In the genomic region with DNA sequence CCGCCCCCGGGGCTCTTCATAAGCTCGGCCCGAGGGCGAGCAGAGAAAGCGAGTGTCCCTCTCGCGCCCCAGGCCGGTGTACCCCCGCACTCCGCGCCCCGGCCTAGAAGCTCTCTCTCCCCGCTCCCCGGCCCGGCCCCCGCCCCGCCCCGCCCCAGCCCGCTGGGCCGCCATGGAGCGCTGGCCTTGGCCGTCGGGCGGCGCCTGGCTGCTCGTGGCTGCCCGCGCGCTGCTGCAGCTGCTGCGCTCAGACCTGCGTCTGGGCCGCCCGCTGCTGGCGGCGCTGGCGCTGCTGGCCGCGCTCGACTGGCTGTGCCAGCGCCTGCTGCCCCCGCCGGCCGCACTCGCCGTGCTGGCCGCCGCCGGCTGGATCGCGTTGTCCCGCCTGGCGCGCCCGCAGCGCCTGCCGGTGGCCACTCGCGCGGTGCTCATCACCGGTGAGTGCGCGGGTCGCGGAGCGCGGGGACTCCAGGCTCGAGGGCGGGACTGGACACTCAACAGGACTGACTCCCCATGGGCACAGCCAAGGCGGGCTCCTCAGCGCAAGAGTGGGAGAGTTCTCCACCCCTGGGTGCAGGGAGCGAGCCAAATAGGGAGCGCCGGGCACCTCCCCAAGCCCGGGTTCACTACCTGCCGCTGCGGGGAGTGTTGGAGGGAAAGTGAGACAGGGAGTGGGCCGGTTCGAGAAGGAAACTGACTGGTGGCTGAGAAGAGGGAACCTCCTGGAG, we compare ENCODE assay signal across 1 cellular context.
TF ChIP-seq lines count a peak whose summit lies in the region.

A gene (plus strand): TSS at position 45 of the 728 bp plus-strand sequence. CDS start 128 bp downstream, at position 173.

TF ChIP-seq in HepG2, 621 proteins besides CTCF, POLR2A, EP300 and RAD21 (continued from another document and continues in another):
- TF ChIP-seq, protein P1, sequence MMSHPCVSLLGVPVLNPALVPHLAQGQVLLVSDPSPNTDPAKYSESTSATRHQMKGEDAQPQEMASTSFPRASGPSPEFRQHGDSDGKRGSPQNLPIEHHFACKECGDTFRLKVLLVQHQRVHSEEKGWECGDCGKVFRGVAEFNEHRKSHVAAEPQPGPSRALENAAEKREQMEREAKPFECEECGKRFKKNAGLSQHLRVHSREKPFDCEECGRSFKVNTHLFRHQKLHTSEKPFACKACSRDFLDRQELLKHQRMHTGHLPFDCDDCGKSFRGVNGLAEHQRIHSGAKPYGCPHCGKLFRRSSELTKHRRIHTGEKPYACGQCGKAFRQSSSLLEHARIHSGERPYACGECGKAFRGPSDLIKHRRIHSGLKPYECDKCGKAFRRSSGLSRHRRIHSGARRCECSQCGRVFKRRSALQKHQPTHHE (CRISPR knock-in tag; IDR thresholded peaks at IDR 0.05; ENCODE audit: borderline replicate concordance), result no peak
- TF ChIP-seq ZNF33B (CRISPR knock-in tag; IDR thresholded peaks at IDR 0.05) (no peak), JUN (CRISPR knock-in tag; IDR thresholded peaks at IDR 0.05) (0 out of 2 replicates have a peak, but pooled peaks have one; percentile 14), ZNF607 (CRISPR knock-in tag; IDR thresholded peaks at IDR 0.05; ENCODE audit: borderline replicate concordance) (no peak), ZBTB38 (CRISPR knock-in tag; IDR thresholded peaks at IDR 0.05) (0 out of 2 replicates have a peak, but pooled peaks have one; percentile 13), KDM2A (CRISPR knock-in tag; IDR thresholded peaks at IDR 0.05; ENCODE audit: borderline replicate concordance, low read depth) (no peak), KDM6A (CRISPR knock-in tag; IDR thresholded peaks at IDR 0.05; ENCODE audit: low read depth) (no peak), IKZF4 (CRISPR knock-in tag; IDR thresholded peaks at IDR 0.05; ENCODE audit: borderline replicate concordance, low read depth, not compliant biosample characterization) (no peak), CHD2 (IDR thresholded peaks at IDR 0.05; ENCODE audit: low read depth, low read length) (no peak), ZNF841 (CRISPR knock-in tag; IDR thresholded peaks at IDR 0.05; ENCODE audit: borderline replicate concordance) (no peak), NBN (conservative IDR thresholded peaks at IDR 0.05) (no peak), ZNF234 (CRISPR knock-in tag; conservative IDR thresholded peaks at IDR 0.05) (no peak), ZNF296 (CRISPR knock-in tag; conservative IDR thresholded peaks at IDR 0.05) (0 out of 2 replicates have a peak, but pooled peaks have one; percentile 35), RBAK (CRISPR knock-in tag; IDR thresholded peaks at IDR 0.05) (no peak), GLI4 (CRISPR knock-in tag; IDR thresholded peaks at IDR 0.05; ENCODE audit: borderline replicate concordance) (no peak), TCF12 (IDR thresholded peaks at IDR 0.05) (no peak), TCF12 (CRISPR knock-in tag; IDR thresholded peaks at IDR 0.05) (0 out of 2 replicates have a peak, but pooled peaks have one; percentile 24), FOXA1 (IDR thresholded peaks at IDR 0.05) (no peak), FOXA1 (CRISPR knock-in tag; IDR thresholded peaks at IDR 0.05) (no peak), SRSF9 (IDR thresholded peaks at IDR 0.05; ENCODE audit: borderline replicate concordance, insufficient read depth, low read depth, low read length, poor library complexity, severe bottlenecking) (no peak), HIVEP1 (CRISPR knock-in tag; IDR thresholded peaks at IDR 0.05) (0 out of 2 replicates have a peak, but pooled peaks have one; percentile 56), RELA (CRISPR knock-in tag; IDR thresholded peaks at IDR 0.05) (no peak), ZNF768 (CRISPR knock-in tag; IDR thresholded peaks at IDR 0.05) (peak; percentile 29; the same call in 1 of the 2 replicates), FOXK1 (CRISPR knock-in tag; IDR thresholded peaks at IDR 0.05; ENCODE audit: borderline replicate concordance, low read depth) (no peak), SMAD3 (CRISPR knock-in tag; IDR thresholded peaks at IDR 0.05) (no peak), ZNF121 (CRISPR knock-in tag; IDR thresholded peaks at IDR 0.05) (0 out of 2 replicates have a peak, but pooled peaks have one; percentile 4), PHF8 (CRISPR knock-in tag; IDR thresholded peaks at IDR 0.05) (peak; percentile 17; the same call in 1 of the 2 replicates), ZFP36 (IDR thresholded peaks at IDR 0.05; ENCODE audit: borderline replicate concordance, low read depth, low read length, partially characterized antibody) (no peak), KMT2A (CRISPR knock-in tag; IDR thresholded peaks at IDR 0.05) (0 out of 2 replicates have a peak, but pooled peaks have one; percentile 34), CBFB (CRISPR knock-in tag; IDR thresholded peaks at IDR 0.05) (no peak), ZFP1 (CRISPR knock-in tag; IDR thresholded peaks at IDR 0.05) (0 out of 2 replicates have a peak, but pooled peaks have one; percentile 13)
- TF ChIP-seq, protein P2, sequence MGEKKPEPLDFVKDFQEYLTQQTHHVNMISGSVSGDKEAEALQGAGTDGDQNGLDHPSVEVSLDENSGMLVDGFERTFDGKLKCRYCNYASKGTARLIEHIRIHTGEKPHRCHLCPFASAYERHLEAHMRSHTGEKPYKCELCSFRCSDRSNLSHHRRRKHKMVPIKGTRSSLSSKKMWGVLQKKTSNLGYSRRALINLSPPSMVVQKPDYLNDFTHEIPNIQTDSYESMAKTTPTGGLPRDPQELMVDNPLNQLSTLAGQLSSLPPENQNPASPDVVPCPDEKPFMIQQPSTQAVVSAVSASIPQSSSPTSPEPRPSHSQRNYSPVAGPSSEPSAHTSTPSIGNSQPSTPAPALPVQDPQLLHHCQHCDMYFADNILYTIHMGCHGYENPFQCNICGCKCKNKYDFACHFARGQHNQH (CRISPR knock-in tag; IDR thresholded peaks at IDR 0.05), result no peak
- TF ChIP-seq, protein P3, sequence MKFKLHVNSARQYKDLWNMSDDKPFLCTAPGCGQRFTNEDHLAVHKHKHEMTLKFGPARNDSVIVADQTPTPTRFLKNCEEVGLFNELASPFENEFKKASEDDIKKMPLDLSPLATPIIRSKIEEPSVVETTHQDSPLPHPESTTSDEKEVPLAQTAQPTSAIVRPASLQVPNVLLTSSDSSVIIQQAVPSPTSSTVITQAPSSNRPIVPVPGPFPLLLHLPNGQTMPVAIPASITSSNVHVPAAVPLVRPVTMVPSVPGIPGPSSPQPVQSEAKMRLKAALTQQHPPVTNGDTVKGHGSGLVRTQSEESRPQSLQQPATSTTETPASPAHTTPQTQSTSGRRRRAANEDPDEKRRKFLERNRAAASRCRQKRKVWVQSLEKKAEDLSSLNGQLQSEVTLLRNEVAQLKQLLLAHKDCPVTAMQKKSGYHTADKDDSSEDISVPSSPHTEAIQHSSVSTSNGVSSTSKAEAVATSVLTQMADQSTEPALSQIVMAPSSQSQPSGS (CRISPR knock-in tag; IDR thresholded peaks at IDR 0.05), result no peak
- TF ChIP-seq, protein P4, sequence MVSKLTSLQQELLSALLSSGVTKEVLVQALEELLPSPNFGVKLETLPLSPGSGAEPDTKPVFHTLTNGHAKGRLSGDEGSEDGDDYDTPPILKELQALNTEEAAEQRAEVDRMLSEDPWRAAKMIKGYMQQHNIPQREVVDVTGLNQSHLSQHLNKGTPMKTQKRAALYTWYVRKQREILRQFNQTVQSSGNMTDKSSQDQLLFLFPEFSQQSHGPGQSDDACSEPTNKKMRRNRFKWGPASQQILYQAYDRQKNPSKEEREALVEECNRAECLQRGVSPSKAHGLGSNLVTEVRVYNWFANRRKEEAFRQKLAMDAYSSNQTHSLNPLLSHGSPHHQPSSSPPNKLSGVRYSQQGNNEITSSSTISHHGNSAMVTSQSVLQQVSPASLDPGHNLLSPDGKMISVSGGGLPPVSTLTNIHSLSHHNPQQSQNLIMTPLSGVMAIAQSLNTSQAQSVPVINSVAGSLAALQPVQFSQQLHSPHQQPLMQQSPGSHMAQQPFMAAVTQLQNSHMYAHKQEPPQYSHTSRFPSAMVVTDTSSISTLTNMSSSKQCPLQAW (CRISPR knock-in tag; IDR thresholded peaks at IDR 0.05), result no peak
- TF ChIP-seq, protein P5, sequence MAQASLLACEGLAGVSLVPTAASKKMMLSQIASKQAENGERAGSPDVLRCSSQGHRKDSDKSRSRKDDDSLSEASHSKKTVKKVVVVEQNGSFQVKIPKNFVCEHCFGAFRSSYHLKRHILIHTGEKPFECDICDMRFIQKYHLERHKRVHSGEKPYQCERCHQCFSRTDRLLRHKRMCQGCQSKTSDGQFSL (CRISPR knock-in tag; IDR thresholded peaks at IDR 0.05), result peak; percentile 54; the same call in 1 of the 2 replicates
- TF ChIP-seq, protein P6, sequence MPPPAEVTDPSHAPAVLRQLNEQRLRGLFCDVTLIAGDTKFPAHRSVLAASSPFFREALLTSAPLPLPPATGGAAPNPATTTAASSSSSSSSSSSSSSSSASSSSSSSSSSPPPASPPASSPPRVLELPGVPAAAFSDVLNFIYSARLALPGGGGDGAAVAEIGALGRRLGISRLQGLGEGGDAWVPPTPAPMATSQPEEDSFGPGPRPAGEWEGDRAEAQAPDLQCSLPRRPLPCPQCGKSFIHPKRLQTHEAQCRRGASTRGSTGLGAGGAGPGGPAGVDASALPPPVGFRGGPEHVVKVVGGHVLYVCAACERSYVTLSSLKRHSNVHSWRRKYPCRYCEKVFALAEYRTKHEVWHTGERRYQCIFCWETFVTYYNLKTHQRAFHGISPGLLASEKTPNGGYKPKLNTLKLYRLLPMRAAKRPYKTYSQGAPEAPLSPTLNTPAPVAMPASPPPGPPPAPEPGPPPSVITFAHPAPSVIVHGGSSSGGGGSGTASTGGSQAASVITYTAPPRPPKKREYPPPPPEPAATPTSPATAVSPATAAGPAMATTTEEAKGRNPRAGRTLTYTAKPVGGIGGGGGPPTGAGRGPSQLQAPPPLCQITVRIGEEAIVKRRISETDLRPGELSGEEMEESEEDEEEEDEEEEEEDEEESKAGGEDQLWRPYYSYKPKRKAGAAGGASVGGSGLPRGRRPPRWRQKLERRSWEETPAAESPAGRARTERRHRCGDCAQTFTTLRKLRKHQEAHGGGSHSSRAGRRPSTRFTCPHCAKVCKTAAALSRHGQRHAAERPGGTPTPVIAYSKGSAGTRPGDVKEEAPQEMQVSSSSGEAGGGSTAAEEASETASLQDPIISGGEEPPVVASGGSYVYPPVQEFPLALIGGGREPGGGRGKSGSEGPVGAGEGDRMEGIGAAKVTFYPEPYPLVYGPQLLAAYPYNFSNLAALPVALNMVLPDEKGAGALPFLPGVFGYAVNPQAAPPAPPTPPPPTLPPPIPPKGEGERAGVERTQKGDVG (CRISPR knock-in tag; IDR thresholded peaks at IDR 0.05; ENCODE audit: borderline replicate concordance), result no peak
- TF ChIP-seq, protein P7, sequence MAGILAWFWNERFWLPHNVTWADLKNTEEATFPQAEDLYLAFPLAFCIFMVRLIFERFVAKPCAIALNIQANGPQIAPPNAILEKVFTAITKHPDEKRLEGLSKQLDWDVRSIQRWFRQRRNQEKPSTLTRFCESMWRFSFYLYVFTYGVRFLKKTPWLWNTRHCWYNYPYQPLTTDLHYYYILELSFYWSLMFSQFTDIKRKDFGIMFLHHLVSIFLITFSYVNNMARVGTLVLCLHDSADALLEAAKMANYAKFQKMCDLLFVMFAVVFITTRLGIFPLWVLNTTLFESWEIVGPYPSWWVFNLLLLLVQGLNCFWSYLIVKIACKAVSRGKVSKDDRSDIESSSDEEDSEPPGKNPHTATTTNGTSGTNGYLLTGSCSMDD (CRISPR knock-in tag; IDR thresholded peaks at IDR 0.05), result no peak
- TF ChIP-seq, protein P8, sequence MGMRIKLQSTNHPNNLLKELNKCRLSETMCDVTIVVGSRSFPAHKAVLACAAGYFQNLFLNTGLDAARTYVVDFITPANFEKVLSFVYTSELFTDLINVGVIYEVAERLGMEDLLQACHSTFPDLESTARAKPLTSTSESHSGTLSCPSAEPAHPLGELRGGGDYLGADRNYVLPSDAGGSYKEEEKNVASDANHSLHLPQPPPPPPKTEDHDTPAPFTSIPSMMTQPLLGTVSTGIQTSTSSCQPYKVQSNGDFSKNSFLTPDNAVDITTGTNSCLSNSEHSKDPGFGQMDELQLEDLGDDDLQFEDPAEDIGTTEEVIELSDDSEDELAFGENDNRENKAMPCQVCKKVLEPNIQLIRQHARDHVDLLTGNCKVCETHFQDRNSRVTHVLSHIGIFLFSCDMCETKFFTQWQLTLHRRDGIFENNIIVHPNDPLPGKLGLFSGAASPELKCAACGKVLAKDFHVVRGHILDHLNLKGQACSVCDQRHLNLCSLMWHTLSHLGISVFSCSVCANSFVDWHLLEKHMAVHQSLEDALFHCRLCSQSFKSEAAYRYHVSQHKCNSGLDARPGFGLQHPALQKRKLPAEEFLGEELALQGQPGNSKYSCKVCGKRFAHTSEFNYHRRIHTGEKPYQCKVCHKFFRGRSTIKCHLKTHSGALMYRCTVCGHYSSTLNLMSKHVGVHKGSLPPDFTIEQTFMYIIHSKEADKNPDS (CRISPR knock-in tag; IDR thresholded peaks at IDR 0.05), result 0 out of 2 replicates have a peak, but pooled peaks have one; percentile 24
- TF ChIP-seq, protein P9, sequence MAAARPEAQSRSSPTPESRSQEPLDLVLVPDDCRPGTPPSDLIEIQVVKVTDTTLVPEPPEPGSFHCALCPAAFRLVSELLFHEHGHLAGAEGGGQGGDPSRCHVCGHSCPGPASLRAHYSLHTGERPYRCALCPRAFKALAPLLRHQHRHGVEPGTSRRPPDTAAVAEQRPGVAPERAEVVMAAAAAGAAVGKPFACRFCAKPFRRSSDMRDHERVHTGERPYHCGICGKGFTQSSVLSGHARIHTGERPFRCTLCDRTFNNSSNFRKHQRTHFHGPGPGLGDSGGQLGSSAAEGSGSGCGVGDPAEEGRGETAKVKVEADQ (CRISPR knock-in tag; IDR thresholded peaks at IDR 0.05; ENCODE audit: borderline replicate concordance), result no peak
- TF ChIP-seq, protein P10, sequence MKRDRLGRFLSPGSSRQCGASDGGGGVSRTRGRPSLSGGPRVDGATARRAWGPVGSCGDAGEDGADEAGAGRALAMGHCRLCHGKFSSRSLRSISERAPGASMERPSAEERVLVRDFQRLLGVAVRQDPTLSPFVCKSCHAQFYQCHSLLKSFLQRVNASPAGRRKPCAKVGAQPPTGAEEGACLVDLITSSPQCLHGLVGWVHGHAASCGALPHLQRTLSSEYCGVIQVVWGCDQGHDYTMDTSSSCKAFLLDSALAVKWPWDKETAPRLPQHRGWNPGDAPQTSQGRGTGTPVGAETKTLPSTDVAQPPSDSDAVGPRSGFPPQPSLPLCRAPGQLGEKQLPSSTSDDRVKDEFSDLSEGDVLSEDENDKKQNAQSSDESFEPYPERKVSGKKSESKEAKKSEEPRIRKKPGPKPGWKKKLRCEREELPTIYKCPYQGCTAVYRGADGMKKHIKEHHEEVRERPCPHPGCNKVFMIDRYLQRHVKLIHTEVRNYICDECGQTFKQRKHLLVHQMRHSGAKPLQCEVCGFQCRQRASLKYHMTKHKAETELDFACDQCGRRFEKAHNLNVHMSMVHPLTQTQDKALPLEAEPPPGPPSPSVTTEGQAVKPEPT (CRISPR knock-in tag; IDR thresholded peaks at IDR 0.05; ENCODE audit: low read depth), result no peak
